Comparison of ENCODE assay signal across 8 cellular contexts in genomic region chr9:32385135-32385884, GRCh38. TPM values are rescaled to one million over a fixed set of nuclear protein-coding genes. Genes with fewer than 3 reads are reported as not detected.
DNase-seq lines count a peak whose midpoint lies in the region; ATAC-seq and TF ChIP-seq lines count a peak whose summit lies in the region.

No MANE protein-coding gene starts in this region.

- H3F3A ChIP-seq in GM23248 (ENCODE audit: insufficient read depth) = 0 out of 2 replicates have a peak, but pooled peaks cover 11% of the 10 kb centered on the region

- intact Hi-C loops in gastrocnemius medialis (cut with DNase I; ENCODE audit: low total_unique reads) = loop anchor here (1.0 kb wide), 1 partner anchor 188 kb away; the partner anchor contains the start of gene NDUFB6

- H3K79me2 ChIP-seq in GM23248 (ENCODE audit: insufficient read depth) = peaks cover 57% of the 10 kb centered on the region

- peak; percentile 13 for ATAC-seq in SK-N-SH treated with all-trans-retinoic acid at 6 μM for 48 hours
- peak; percentile 21 to 22 for ATAC-seq in gastrocnemius medialis
- no peak for ATAC-seq in HG03025 (IDR thresholded peaks at IDR 0.05; ENCODE audit: low FRiP score, unreplicated experiment)
- ATAC-seq in HG02973 (IDR thresholded peaks at IDR 0.05; ENCODE audit: unreplicated experiment) = no peak

- peak overlapping the region; percentile 90 for H3K9ac ChIP-seq in GM23248

- H3K9me2 ChIP-seq in GM23248 (ENCODE audit: insufficient read depth) = no peaks in the 10 kb centered on the region

- peak overlapping the region; percentile 93 for H2AFZ ChIP-seq in GM23248

- WGBS in GM23248 (ENCODE audit: low coverage in 1 of 2, low lambda C conversion rate in 2 of 2, missing lambda C conversion rate in 2 of 2), 2 experiments = 23 to 31% methylated on average over 3 to 4 of the region's 4 CpGs

- H3K9me3 ChIP-seq in GM23248 (ENCODE audit: low read depth) (no peaks in the 10 kb centered on the region), gastrocnemius medialis (no peaks in the 10 kb centered on the region)

- H3K4me1 ChIP-seq in GM23248 (ENCODE audit: insufficient read depth) (peaks cover 6% of the 10 kb centered on the region; the same call in 1 of the 2 replicates), gastrocnemius medialis (peaks cover 20 to 24% of the 10 kb centered on the region in 2 donors)

- H3K27ac ChIP-seq in GM23248 = peak overlapping the region; percentile 74
- H3K27ac ChIP-seq in gastrocnemius medialis = peak overlapping the region; percentile 88 to 96 (median 90)

- no peaks in the 10 kb centered on the region for H3K27me3 ChIP-seq in GM23248 (replicated peaks; ENCODE audit: insufficient read depth)
- H3K27me3 ChIP-seq in gastrocnemius medialis = no peaks in the 10 kb centered on the region

- DNase-seq in GM23248 (peak; percentile 74), fibroblast of pulmonary artery (ENCODE audit: low read depth) (no peak), gastrocnemius medialis (no peak), hippocampal formation (lab: John Stamatoyannopoulos, UW) (no peak), putamen (ENCODE audit: low spot score) (no peak)

- in situ Hi-C loops in GM23248 (cut with MboI) (loop anchor here (25.0 kb wide), 1 partner anchor 577 kb away; no protein-coding TSS in a partner anchor), gastrocnemius medialis (cut with MboI; ENCODE audit: low sequenced_read_pairs in 4 of 4) (loop anchor here in 2 of 4 donors (10.0 to 25.0 kb wide), 3 partner anchors 579 to 777 kb away; partner anchors contain the start of gene B4GALT1 (in 1 of the 2))

- H3K4me3 ChIP-seq in GM23248 = peak overlapping the region; percentile 94
- H3K4me3 ChIP-seq in fibroblast of pulmonary artery (replicated peaks; ENCODE audit: low read depth, low read length) = peak overlapping the region; percentile 75
- H3K4me3 ChIP-seq in gastrocnemius medialis = peak overlapping the region; percentile 67 to 94 (median 80)

- 0 out of 2 replicates have a peak, but pooled peaks cover 7% of the 10 kb centered on the region for H4K20me1 ChIP-seq in GM23248 (ENCODE audit: insufficient read depth)

- H3K36me3 ChIP-seq in GM23248 (ENCODE audit: low read depth) (0 out of 2 replicates have a peak, but pooled peaks cover 5% of the 10 kb centered on the region), gastrocnemius medialis (no peaks in the 10 kb centered on the region)

- TF ChIP-seq CTCF in fibroblast of pulmonary artery (IDR thresholded peaks at IDR 0.05; ENCODE audit: low read length, missing control alignments) = no peak
- TF ChIP-seq CTCF in gastrocnemius medialis (IDR thresholded peaks at IDR 0.05 in 4 of 5, conservative IDR thresholded peaks at IDR 0.05 in 1 of 5) = no peak

- TF ChIP-seq POLR2A in gastrocnemius medialis (IDR thresholded peaks at IDR 0.05) = no peak

- H3K4me2 ChIP-seq in GM23248 (ENCODE audit: unreplicated experiment) = peak overlapping the region; percentile 87

TF ChIP-seq in SK-N-SH treated with all-trans-retinoic acid at 6 μM for 48 hours, 23 proteins besides CTCF, POLR2A, EP300 and RAD21:
- TF ChIP-seq POU6F1 (CRISPR knock-in tag; IDR thresholded peaks at IDR 0.05; ENCODE audit: borderline replicate concordance, low read depth) (no peak), TSHZ2 (CRISPR knock-in tag; IDR thresholded peaks at IDR 0.05) (no peak), PATZ1 (CRISPR knock-in tag; IDR thresholded peaks at IDR 0.05; ENCODE audit: borderline replicate concordance) (no peak), ZNF70 (CRISPR knock-in tag; IDR thresholded peaks at IDR 0.05) (no peak; the same call in 1 of the 2 replicates), TOX (CRISPR knock-in tag; IDR thresholded peaks at IDR 0.05; ENCODE audit: borderline replicate concordance) (no peak)

RNA-seq across cellular contexts. Expression of gene ACO1, which starts 0.9 kb away (rescaled TPM):
- total RNA-seq in GM23248 (2014; rRNA removed; shearing (Covaris generic)) = 79.5 and 84.1 TPM in 2 replicates
- 72.0 and 76.7 TPM in 2 replicates for polyA plus RNA-seq in GM23248 (2016; fragmentation: Nextera tagmentation; extraction: Ambion mirVana)
- 10 to 100 TPM; 28.3 to 35.0 (median 30.3) TPM for total RNA-seq in gastrocnemius medialis

Comparison
In these comparisons a context has a peak if more than half of its experiments do, and no peak if none do; other contexts are left out.
1. ATAC-seq: peak in SK-N-SH treated with all-trans-retinoic acid at 6 μM for 48 hours (single experiment) and gastrocnemius medialis (2 of 2); none in HG03025 (single experiment) and HG02973 (single experiment).
2. Peak in every context shown above with its lines, with median percentiles within 50 percentile points of each other: H3K4me3 ChIP-seq.